In the genomic region with DNA sequence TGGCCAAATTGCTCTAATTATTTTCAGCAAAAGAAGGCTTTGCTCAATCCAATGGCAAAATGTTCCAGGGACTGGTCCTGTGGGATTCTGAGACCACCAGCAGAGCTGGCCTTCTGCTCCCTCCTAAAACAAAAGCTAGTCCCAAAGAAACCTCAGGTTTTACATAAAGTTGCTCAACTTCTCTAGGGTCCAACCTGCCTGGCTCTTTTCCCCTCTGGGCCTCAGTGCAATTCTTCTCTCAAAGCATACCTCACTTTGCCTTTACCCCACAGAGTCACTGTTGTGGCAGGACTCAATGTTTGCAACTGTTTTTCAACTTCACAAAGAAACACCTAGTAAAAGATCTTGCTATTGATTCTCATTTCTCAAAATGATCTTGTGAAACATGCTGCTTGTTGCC, we compare ENCODE assay signal across 20 cellular contexts. TPM values are rescaled to one million over a fixed set of nuclear protein-coding genes. Genes with fewer than 3 reads are reported as not detected.
"Had no signal": no experiment of that assay in that cellular context is flagged by ENCODE, and none has a peak within 500 bp of the region (broad histone marks: within the 10 kb centered on the region; RNA-seq: fewer than 3 reads in every experiment).

No MANE protein-coding gene starts in this region.

- H3K36me3 ChIP-seq: ascending aorta, esophagus squamous epithelium, suprapubic skin, transverse colon had no signal

- H3K4me3 ChIP-seq: ascending aorta, esophagus squamous epithelium, lung, smooth muscle cell, suprapubic skin, transverse colon had no signal

- H3K4me1 ChIP-seq: ascending aorta, esophagus squamous epithelium, transverse colon had no signal

- H3K27me3 ChIP-seq: ascending aorta, suprapubic skin, transverse colon had no signal

- ATAC-seq: effector memory CD8-positive, alpha-beta T cell; left lobe of liver; stimulated activated naive CD8-positive, alpha-beta T cell treated with anti-CD3 and anti-CD28 coated beads, Interleukin-15, amount 100 ng/mL, for 72 hours had no signal

- H3K27ac ChIP-seq: ascending aorta, esophagus squamous epithelium, transverse colon had no signal

- DNase-seq: activated CD4-positive, alpha-beta T cell treated with anti-CD3 and anti-CD28 coated beads, Interleukin-2, amount 50 U/mL, for 4 hours; activated gamma-delta T cell; effector memory CD8-positive, alpha-beta T cell; esophagus squamous epithelium; head of caudate nucleus; kidney; nephron progenitor cell; nucleus accumbens; posterior cingulate gyrus; stimulated activated CD4-positive, alpha-beta T cell treated with anti-CD3 and anti-CD28 coated beads, Interleukin-4, amount 100 ng/mL, for 1 hour; stimulated activated naive CD8-positive, alpha-beta T cell treated with anti-CD3 and anti-CD28 coated beads, Interleukin-15, amount 100 ng/mL, for 72 hours; transverse colon had no signal

- H3K9me3 ChIP-seq: ascending aorta, esophagus squamous epithelium, suprapubic skin, transverse colon had no signal

RNA-seq across cellular contexts. Expression of a gene that starts 39.8 kb away (rescaled TPM):
- total RNA-seq: bronchial epithelial cell; mesothelial cell of epicardium; T-helper 1 cell treated with Interleukin-12 subunit alpha and Interleukin-12 subunit beta and Interleukin-4 antibody, amounts not matched to agents 30 ng/mL and 1 ng/mL, for 36 hours had no signal
